Comparison of ENCODE assay signal across 20 cellular contexts in genomic region chr2:101930847-101931246, GRCh38.
DNase-seq lines count a peak whose midpoint lies in the region; ATAC-seq, FAIRE-seq and TF ChIP-seq lines count a peak whose summit lies in the region.
"Had no signal": no experiment of that assay in that cellular context is flagged by ENCODE, and none has a peak within 500 bp of the region (broad histone marks: within the 10 kb centered on the region; RNA-seq: fewer than 3 reads in every experiment).

No MANE protein-coding gene starts in this region.

- intact Hi-C loops in HepG2 (cut with micrococcal nuclease; ENCODE audit: unreplicated experiment), result loop anchor here (10.0 kb wide), 1 partner anchor 54 kb away; no protein-coding TSS in a partner anchor
- intact Hi-C loops in right lobe of liver (cut with DNase I), result no loop called here
- intact Hi-C loops in activated T-helper 1 cell treated with anti-CD3 and anti-CD28 coated beads, Interleukin-12 subunit alpha, Interleukin-12 subunit beta, Interleukin-2, Interleukin-4 antibody, amounts not matched to agents 30 ng/mL and 10 ng/mL and 1 ng/mL, durations not matched to agents 14 hours and 24 hours and 36 hours (cut with micrococcal nuclease), result loop anchor here (1.0 kb wide), 1 partner anchor 31 kb away; no protein-coding TSS in a partner anchor

- H3K4me1 ChIP-seq in HepG2 (ENCODE audit: insufficient read depth, low read length) (peaks cover 6% of the 10 kb centered on the region), right lobe of liver (no peaks in the 10 kb centered on the region), neutrophil (ENCODE audit: control insufficient read depth in 1 of 2, insufficient read depth in 1 of 2, low read depth in 1 of 2, low read length in 1 of 2) (peaks cover 20 to 26% of the 10 kb centered on the region in 2 experiments)

- no peak for TF ChIP-seq CTCF in HepG2 (CRISPR knock-in tag; IDR thresholded peaks at IDR 0.05)
- no peak for TF ChIP-seq CTCF in right lobe of liver (IDR thresholded peaks at IDR 0.05)
- TF ChIP-seq CTCF in HL-60 (IDR thresholded peaks at IDR 0.05; ENCODE audit: insufficient read depth, low read length), result no peak
- no peak for TF ChIP-seq CTCF in neutrophil (IDR thresholded peaks at IDR 0.05)

- in situ Hi-C loops in HepG2 (cut with HindIII; ENCODE audit: extremely low pct_ligation_motif_present, low pct_unique_long_range_greater_than_20kb), result no loop called here

- CTCF ChIA-PET in HepG2 (lab: Yijun Ruan, JAX; ENCODE audit: low intra/inter-chr PET ratio, low total read pairs), result no interaction called here

- no peaks in the 10 kb centered on the region for H3K27me3 Mint-ChIP-seq in activated T-helper 1 cell treated with anti-CD3 and anti-CD28 coated beads, Interleukin-12 subunit alpha, Interleukin-12 subunit beta, Interleukin-2, Interleukin-4 antibody, amounts not matched to agents 30 ng/mL and 10 ng/mL and 1 ng/mL, durations not matched to agents 14 hours and 24 hours and 36 hours (ENCODE audit: insufficient read depth)

- BruUV-seq in HepG2 (replicated peaks; lab: Mats Ljungman, UMichigan), result no TSS peak

- H3K4me1 Mint-ChIP-seq in activated T-helper 1 cell treated with anti-CD3 and anti-CD28 coated beads, Interleukin-12 subunit alpha, Interleukin-12 subunit beta, Interleukin-2, Interleukin-4 antibody, amounts not matched to agents 30 ng/mL and 10 ng/mL and 1 ng/mL, durations not matched to agents 14 hours and 24 hours and 36 hours (ENCODE audit: low read depth), result peaks cover 7% of the 10 kb centered on the region
- H3K4me1 Mint-ChIP-seq: CD4-positive, alpha-beta memory T cell had no signal

- no peak overlapping the region for H3K9ac ChIP-seq in HepG2 (ENCODE audit: insufficient read depth, low read depth, low read length)
- H3K9ac ChIP-seq: GM23248 had no signal

- TF ChIP-seq EP300 in HepG2 (IDR thresholded peaks at IDR 0.05; ENCODE audit: low read depth in 2 of 2, low read length in 2 of 2) (no peak), HepG2 (CRISPR knock-in tag; IDR thresholded peaks at IDR 0.05; ENCODE audit: borderline replicate concordance) (no peak)

- no peak for TF ChIP-seq RAD21 in HepG2 (CRISPR knock-in tag; IDR thresholded peaks at IDR 0.05)

- H3K9me3 ChIP-seq in HepG2 (ENCODE audit: low read length), result peaks cover 14% of the 10 kb centered on the region
- H3K9me3 ChIP-seq in right lobe of liver, result no peaks in the 10 kb centered on the region
- no peaks in the 10 kb centered on the region for H3K9me3 ChIP-seq in neutrophil

- H3K27ac ChIP-seq in HepG2 (ENCODE audit: extremely low read length, insufficient read depth, low read length), result no peak overlapping the region
- H3K27ac ChIP-seq in right lobe of liver, result no peak overlapping the region
- H3K27ac ChIP-seq in HL-60 (replicated peaks), result peak overlapping the region; percentile 66
- H3K27ac ChIP-seq in neutrophil, result peak overlapping the region; percentile 63
- H3K27ac ChIP-seq: GM23248 had no signal

- ATAC-seq in HepG2 (no peak), right lobe of liver (no peak), HG02763 (IDR thresholded peaks at IDR 0.05; ENCODE audit: unreplicated experiment) (no peak)
- ATAC-seq: GM12878 had no signal

- H3K4me3 Mint-ChIP-seq in activated T-helper 1 cell treated with anti-CD3 and anti-CD28 coated beads, Interleukin-12 subunit alpha, Interleukin-12 subunit beta, Interleukin-2, Interleukin-4 antibody, amounts not matched to agents 30 ng/mL and 10 ng/mL and 1 ng/mL, durations not matched to agents 14 hours and 24 hours and 36 hours, result no peak overlapping the region
- H3K4me3 Mint-ChIP-seq: CD4-positive, alpha-beta memory T cell had no signal

- H3K4me3 ChIP-seq in HepG2 (replicated peaks in 1 of 3; ENCODE audit: insufficient read depth in 1 of 3, low read depth in 2 of 3, low read length in 3 of 3) (no peak overlapping the region), right lobe of liver (no peak overlapping the region), HL-60 (replicated peaks; ENCODE audit: insufficient read depth, low read length) (no peak overlapping the region), neutrophil (ENCODE audit: low read depth in 1 of 2, low read length in 1 of 2) (no peak overlapping the region)
- H3K4me3 ChIP-seq: GM12878, GM23248 had no signal

- H3K4me2 ChIP-seq in HepG2 (ENCODE audit: low read depth, low read length), result no peak overlapping the region

- no peaks in the 10 kb centered on the region for H3K79me2 ChIP-seq in HepG2 (ENCODE audit: insufficient read depth, low read length)

- no peak for FAIRE-seq in HepG2 (lab: Jason Lieb, UNC)
- FAIRE-seq: D721Med, GM12878, GM19239, H1 had no signal

- peaks cover 23% of the 10 kb centered on the region for H3K9me3 Mint-ChIP-seq in activated T-helper 1 cell treated with anti-CD3 and anti-CD28 coated beads, Interleukin-12 subunit alpha, Interleukin-12 subunit beta, Interleukin-2, Interleukin-4 antibody, amounts not matched to agents 30 ng/mL and 10 ng/mL and 1 ng/mL, durations not matched to agents 14 hours and 24 hours and 36 hours

- no peaks in the 10 kb centered on the region for H4K20me1 ChIP-seq in HepG2 (ENCODE audit: insufficient read depth, low read length)

- 4% methylated on average over 4 of the region's 4 CpGs for WGBS in HepG2 (ENCODE audit: low lambda C conversion rate)
- WGBS in right lobe of liver (ENCODE audit: insufficient coverage, low coverage, low lambda C conversion rate, missing lambda C conversion rate), result 29% methylated on average over 4 of the region's 4 CpGs

- TF ChIP-seq POLR2A in HepG2 (IDR thresholded peaks at IDR 0.05; ENCODE audit: insufficient read depth in 1 of 2, low read depth in 2 of 2, low read length in 2 of 2) (no peak), right lobe of liver (IDR thresholded peaks at IDR 0.05) (no peak)

- H3K36me3 ChIP-seq in HepG2 (replicated peaks in 1 of 2; ENCODE audit: control insufficient read depth in 1 of 2, insufficient read depth in 2 of 2, low read length in 2 of 2) (no peaks in the 10 kb centered on the region), right lobe of liver (no peaks in the 10 kb centered on the region), neutrophil (no peaks in the 10 kb centered on the region)

- POLR2A ChIA-PET in HepG2 (lab: Yijun Ruan, JAX), result no interaction called here

- peak overlapping the region; percentile 20 for H3K27ac Mint-ChIP-seq in activated T-helper 1 cell treated with anti-CD3 and anti-CD28 coated beads, Interleukin-12 subunit alpha, Interleukin-12 subunit beta, Interleukin-2, Interleukin-4 antibody, amounts not matched to agents 30 ng/mL and 10 ng/mL and 1 ng/mL, durations not matched to agents 14 hours and 24 hours and 36 hours
- H3K27ac Mint-ChIP-seq: CD4-positive, alpha-beta memory T cell had no signal

- H2AFZ ChIP-seq in HepG2 (ENCODE audit: low read length), result no peak overlapping the region
- H2AFZ ChIP-seq: GM23248 had no signal

- DNase-seq in HepG2 (ENCODE audit: low spot score) (no peak), right lobe of liver (no peak), HL-60 (ENCODE audit: low read depth in 1 of 2, low spot score in 1 of 2) (no peak), glomerular visceral epithelial cell (ENCODE audit: extremely low spot score) (no peak)
- no peak for DNase-seq in activated T-helper 1 cell treated with anti-CD3 and anti-CD28 coated beads, Interleukin-12 subunit alpha, Interleukin-12 subunit beta, Interleukin-2, Interleukin-4 antibody, amounts not matched to agents 30 ng/mL and 10 ng/mL and 1 ng/mL, durations not matched to agents 14 hours and 24 hours and 36 hours (ENCODE audit: low spot score)
- DNase-seq: C1 segment of cervical spinal cord; CD4-positive, alpha-beta memory T cell; DMS 273 treated with DMSO at 0.1 percent for 48 hours; DMS79; EL; GDM1; GM23248; H7; HCEC 1CT had no signal

- H3K27me3 ChIP-seq in HepG2 (ENCODE audit: control insufficient read depth in 1 of 2, insufficient read depth in 2 of 2, low read length in 2 of 2) (0 out of 5 replicates have a peak, but pooled peaks cover 2 to 4% of the 10 kb centered on the region in 2 experiments), right lobe of liver (no peaks in the 10 kb centered on the region), HL-60 (ENCODE audit: insufficient read depth, poor library complexity, severe bottlenecking) (no peaks in the 10 kb centered on the region), neutrophil (no peaks in the 10 kb centered on the region)

- H3K36me3 Mint-ChIP-seq in activated T-helper 1 cell treated with anti-CD3 and anti-CD28 coated beads, Interleukin-12 subunit alpha, Interleukin-12 subunit beta, Interleukin-2, Interleukin-4 antibody, amounts not matched to agents 30 ng/mL and 10 ng/mL and 1 ng/mL, durations not matched to agents 14 hours and 24 hours and 36 hours (ENCODE audit: low read depth), result no peaks in the 10 kb centered on the region

TF ChIP-seq in HepG2, 621 proteins besides CTCF, POLR2A, EP300 and RAD21:
- TF ChIP-seq ZNF441 (CRISPR knock-in tag; IDR thresholded peaks at IDR 0.05; ENCODE audit: borderline replicate concordance) (peak; percentile 51; the same call in 1 of the 2 replicates), KLF9 (CRISPR knock-in tag; IDR thresholded peaks at IDR 0.05; ENCODE audit: low read depth) (no peak)

Comparison
In these comparisons a context has a peak if more than half of its experiments do, and no peak if none do; other contexts are left out.
1. intact Hi-C loops: an anchor here in HepG2 (10.0 kb wide) and activated T-helper 1 cell treated with anti-CD3 and anti-CD28 coated beads, Interleukin-12 subunit alpha, Interleukin-12 subunit beta, Interleukin-2, Interleukin-4 antibody, amounts not matched to agents 30 ng/mL and 10 ng/mL and 1 ng/mL, durations not matched to agents 14 hours and 24 hours and 36 hours (1.0 kb wide); none called in right lobe of liver.
2. H3K27ac ChIP-seq: peak in HL-60 (single experiment) and neutrophil (single experiment); none in HepG2 (single experiment) and right lobe of liver (0 of 3).